In genomic region chr16:63625141-63625540, GRCh38 we compare ENCODE assay signal across 17 cellular contexts.
DNase-seq lines count a peak whose midpoint lies in the region; ATAC-seq, FAIRE-seq and TF ChIP-seq lines count a peak whose summit lies in the region.
"Had no signal": no experiment of that assay in that cellular context is flagged by ENCODE, and none has a peak within 500 bp of the region (broad histone marks: within the 10 kb centered on the region; RNA-seq: fewer than 3 reads in every experiment).

No MANE protein-coding gene starts in this region.

- no peak overlapping the region for H3K4me3 ChIP-seq in HepG2 (replicated peaks in 1 of 3; ENCODE audit: insufficient read depth in 1 of 3, low read depth in 2 of 3, low read length in 3 of 3)
- no peak overlapping the region for H3K4me3 ChIP-seq in right lobe of liver
- no peak overlapping the region for H3K4me3 ChIP-seq in cardiac fibroblast (replicated peaks in 1 of 2; ENCODE audit: low read depth in 2 of 2, low read length in 2 of 2)
- H3K4me3 ChIP-seq: GM23248 had no signal

- H3K36me3 ChIP-seq in HepG2 (replicated peaks in 1 of 2; ENCODE audit: control insufficient read depth in 1 of 2, insufficient read depth in 2 of 2, low read length in 2 of 2) (no peaks in the 10 kb centered on the region), right lobe of liver (no peaks in the 10 kb centered on the region)

- DNase-seq in HepG2 (ENCODE audit: low spot score) (no peak), right lobe of liver (no peak), cardiac fibroblast (ENCODE audit: low read depth in 2 of 2) (peak; percentile 9 to 27), fibroblast of peridontal ligament (ENCODE audit: extremely low read depth) (peak; percentile 33), NCI-H2029 treated with DMSO at 0.1 percent for 48 hours (lab: John Stamatoyannopoulos, UW) (no peak), left colon (no peak), NCI-H1417 treated with DMSO at 0.1 percent for 48 hours (lab: John Stamatoyannopoulos, UW) (no peak)
- DNase-seq in activated naive CD8-positive, alpha-beta T cell treated with anti-CD3 and anti-CD28 coated beads, Interleukin-2, amount 50 U/mL, for 24 hours = no peak
- DNase-seq: ACHN; C1 segment of cervical spinal cord; Calu3; CD4-positive, alpha-beta T cell; DMS 273 treated with DMSO at 0.1 percent for 48 hours; GM23248 had no signal

- POLR2A ChIA-PET in HepG2 (lab: Yijun Ruan, JAX) = no interaction called here

- in situ Hi-C loops in HepG2 (cut with HindIII; ENCODE audit: extremely low pct_ligation_motif_present, low pct_unique_long_range_greater_than_20kb) = no loop called here

- H3K4me1 Mint-ChIP-seq in activated naive CD8-positive, alpha-beta T cell treated with anti-CD3 and anti-CD28 coated beads, Interleukin-2, amount 50 U/mL, for 24 hours = no peaks in the 10 kb centered on the region

- no peak for ATAC-seq in HepG2
- ATAC-seq in right lobe of liver = no peak
- ATAC-seq in left colon = no peak
- no peak for ATAC-seq in activated naive CD8-positive, alpha-beta T cell treated with anti-CD3 and anti-CD28 coated beads, Interleukin-2, amount 50 U/mL, for 24 hours
- ATAC-seq: HCT116 had no signal

- H3K27me3 Mint-ChIP-seq in activated naive CD8-positive, alpha-beta T cell treated with anti-CD3 and anti-CD28 coated beads, Interleukin-2, amount 50 U/mL, for 24 hours = no peaks in the 10 kb centered on the region
- H3K27me3 Mint-ChIP-seq: CD4-positive, alpha-beta T cell had no signal

- intact Hi-C loops in HepG2 (cut with micrococcal nuclease; ENCODE audit: unreplicated experiment) = no loop called here
- intact Hi-C loops in right lobe of liver (cut with DNase I) = no loop called here
- intact Hi-C loops in left colon (cut with DNase I, micrococcal nuclease) = no loop called here

- WGBS in HepG2 (ENCODE audit: low lambda C conversion rate) = 0% methylated on average over 1 of the region's 1 CpG
- 26% methylated on average over 1 of the region's 1 CpG for WGBS in right lobe of liver (ENCODE audit: insufficient coverage, low coverage, low lambda C conversion rate, missing lambda C conversion rate)

- H3K27ac ChIP-seq in HepG2 (ENCODE audit: extremely low read length, insufficient read depth, low read length) = no peak overlapping the region
- no peak overlapping the region for H3K27ac ChIP-seq in right lobe of liver
- H3K27ac ChIP-seq: GM23248, HL-60 had no signal

- H3K79me2 ChIP-seq in HepG2 (ENCODE audit: insufficient read depth, low read length) = no peaks in the 10 kb centered on the region

- TF ChIP-seq POLR2A in HepG2 (IDR thresholded peaks at IDR 0.05; ENCODE audit: insufficient read depth in 1 of 2, low read depth in 2 of 2, low read length in 2 of 2) (no peak), right lobe of liver (IDR thresholded peaks at IDR 0.05) (no peak)

- no peak overlapping the region for H2AFZ ChIP-seq in HepG2 (ENCODE audit: low read length)
- H2AFZ ChIP-seq: GM23248 had no signal

- H3K9me3 ChIP-seq in HepG2 (ENCODE audit: low read length) = peaks cover 9% of the 10 kb centered on the region; the same call in 1 of the 2 replicates
- H3K9me3 ChIP-seq in right lobe of liver = no peaks in the 10 kb centered on the region

- H3K27ac Mint-ChIP-seq in activated naive CD8-positive, alpha-beta T cell treated with anti-CD3 and anti-CD28 coated beads, Interleukin-2, amount 50 U/mL, for 24 hours = no peak overlapping the region
- H3K27ac Mint-ChIP-seq: CD4-positive, alpha-beta T cell had no signal

- peaks cover 6% of the 10 kb centered on the region for H3K9me3 Mint-ChIP-seq in activated naive CD8-positive, alpha-beta T cell treated with anti-CD3 and anti-CD28 coated beads, Interleukin-2, amount 50 U/mL, for 24 hours

- TF ChIP-seq CTCF in HepG2 (CRISPR knock-in tag; IDR thresholded peaks at IDR 0.05) = no peak
- no peak for TF ChIP-seq CTCF in right lobe of liver (IDR thresholded peaks at IDR 0.05)
- no peak for TF ChIP-seq CTCF in cardiac fibroblast (IDR thresholded peaks at IDR 0.05; ENCODE audit: low read depth, low read length)

- no TSS peak for BruUV-seq in HepG2 (replicated peaks; lab: Mats Ljungman, UMichigan)

- H3K36me3 Mint-ChIP-seq in activated naive CD8-positive, alpha-beta T cell treated with anti-CD3 and anti-CD28 coated beads, Interleukin-2, amount 50 U/mL, for 24 hours (ENCODE audit: low read depth) = no peaks in the 10 kb centered on the region

- no peak overlapping the region for H3K9ac ChIP-seq in HepG2 (ENCODE audit: insufficient read depth, low read depth, low read length)
- H3K9ac ChIP-seq: GM23248 had no signal

- no peaks in the 10 kb centered on the region for H4K20me1 ChIP-seq in HepG2 (ENCODE audit: insufficient read depth, low read length)

- no peak for TF ChIP-seq RAD21 in HepG2 (CRISPR knock-in tag; IDR thresholded peaks at IDR 0.05)

- no peak for FAIRE-seq in HepG2 (lab: Jason Lieb, UNC)
- FAIRE-seq: H54 had no signal

- H3K27me3 ChIP-seq in HepG2 (ENCODE audit: control insufficient read depth in 1 of 2, insufficient read depth in 2 of 2, low read length in 2 of 2) (no peaks in the 10 kb centered on the region), right lobe of liver (no peaks in the 10 kb centered on the region)

- H3K4me1 ChIP-seq in HepG2 (ENCODE audit: insufficient read depth, low read length) (no peaks in the 10 kb centered on the region), right lobe of liver (no peaks in the 10 kb centered on the region)

- TF ChIP-seq EP300 in HepG2 (IDR thresholded peaks at IDR 0.05; ENCODE audit: low read depth in 2 of 2, low read length in 2 of 2) (no peak), HepG2 (CRISPR knock-in tag; IDR thresholded peaks at IDR 0.05; ENCODE audit: borderline replicate concordance) (no peak)

- H3K4me2 ChIP-seq in HepG2 (ENCODE audit: low read depth, low read length) = no peak overlapping the region

- no peak overlapping the region for H3K4me3 Mint-ChIP-seq in activated naive CD8-positive, alpha-beta T cell treated with anti-CD3 and anti-CD28 coated beads, Interleukin-2, amount 50 U/mL, for 24 hours
- H3K4me3 Mint-ChIP-seq: CD4-positive, alpha-beta T cell had no signal

- CTCF ChIA-PET in HepG2 (lab: Yijun Ruan, JAX; ENCODE audit: low intra/inter-chr PET ratio, low total read pairs) = no interaction called here

TF ChIP-seq in HepG2, 621 proteins besides CTCF, POLR2A, EP300 and RAD21:
- TF ChIP-seq ZNF530 (CRISPR knock-in tag; IDR thresholded peaks at IDR 0.05; ENCODE audit: low read depth) (no peak), CEBPB (IDR thresholded peaks at IDR 0.05; ENCODE audit: borderline replicate concordance, low read depth, low read length) (peak; percentile 22; the same call in 1 of the 2 replicates), ZNF263 (CRISPR knock-in tag; IDR thresholded peaks at IDR 0.05) (no peak)

Comparison
In these comparisons a context has a peak if more than half of its experiments do, and no peak if none do; other contexts are left out.
1. DNase-seq: peak in cardiac fibroblast (2 of 2) and fibroblast of peridontal ligament (single experiment); none in HepG2 (single experiment), right lobe of liver (0 of 3), NCI-H2029 treated with DMSO at 0.1 percent for 48 hours (single experiment), left colon (0 of 2), activated naive CD8-positive, alpha-beta T cell treated with anti-CD3 and anti-CD28 coated beads, Interleukin-2, amount 50 U/mL, for 24 hours (single experiment) and NCI-H1417 treated with DMSO at 0.1 percent for 48 hours (single experiment).